Comparison of ENCODE assay signal across 19 cellular contexts in the genomic region with DNA sequence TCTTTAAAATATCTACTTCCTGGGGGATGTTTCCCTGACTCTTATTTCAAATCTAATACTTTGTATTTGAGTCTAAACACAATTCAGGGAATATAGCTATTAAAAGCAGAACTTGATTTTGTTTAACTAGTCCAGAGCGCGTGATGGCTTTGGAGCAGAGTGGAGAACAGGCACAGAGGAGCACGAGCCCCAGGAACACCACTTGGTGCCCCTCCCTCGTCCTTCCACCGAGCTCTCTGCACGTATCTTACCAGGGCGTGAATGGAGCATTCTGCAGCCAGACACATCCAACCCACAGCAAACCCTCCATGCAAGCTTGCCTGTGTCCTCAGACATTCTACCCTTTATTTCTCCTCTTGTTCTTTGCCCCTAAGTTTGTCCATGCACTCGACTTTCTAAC. TPM values are rescaled to one million over a fixed set of nuclear protein-coding genes. Genes with fewer than 3 reads are reported as not detected.
A peak's percentile ranks its signal among the peaks of the same experiment; 100 is the strongest.
DNase-seq lines count a peak whose midpoint lies in the region; ATAC-seq lines count a peak whose summit lies in the region.
"Had no signal": no experiment of that assay in that cellular context is flagged by ENCODE, and none has a peak within 500 bp of the region (broad histone marks: within the 10 kb centered on the region; RNA-seq: fewer than 3 reads in every experiment).

No MANE protein-coding gene starts in this region.

- H2BK5ac ChIP-seq in mesenchymal stem cell (ENCODE audit: low read depth, low read length, poor library complexity, severe bottlenecking), result no peak overlapping the region

- no peak overlapping the region for H3K27ac ChIP-seq in BLaER1
- no peak overlapping the region for H3K27ac ChIP-seq in mesenchymal stem cell (ENCODE audit: low read length, poor library complexity, severe bottlenecking)
- H3K27ac ChIP-seq: RWPE1, SJSA1 had no signal

- peak overlapping the region; percentile 46 for H2AFZ ChIP-seq in mesenchymal stem cell (ENCODE audit: low read depth, low read length)

- no peak overlapping the region for H2BK15ac ChIP-seq in mesenchymal stem cell (ENCODE audit: low read depth, poor library complexity, severe bottlenecking)

- WGBS in mesenchymal stem cell, result 91% methylated on average over 8 of the region's 8 CpGs

- no peak for ATAC-seq in HG03175 (IDR thresholded peaks at IDR 0.05; ENCODE audit: unreplicated experiment)
- ATAC-seq: CD8-positive, alpha-beta T cell had no signal

- no peak overlapping the region for H3K4me3 ChIP-seq in BLaER1
- H3K4me3 ChIP-seq in mesenchymal stem cell (ENCODE audit: insufficient read depth in 1 of 2, low read depth in 1 of 2, low read length in 2 of 2), result no peak overlapping the region
- H3K4me3 ChIP-seq: SJSA1 had no signal

- H3K4ac ChIP-seq in mesenchymal stem cell (ENCODE audit: low read depth in 1 of 2, low read length in 2 of 2), result no peak overlapping the region

- no peak overlapping the region for H4K91ac ChIP-seq in mesenchymal stem cell (ENCODE audit: low read length)

- H2BK12ac ChIP-seq in mesenchymal stem cell (ENCODE audit: low read length in 2 of 2), result peak overlapping the region in 1 of 2 experiments; percentile 19

- no peak overlapping the region for H3K9ac ChIP-seq in BLaER1
- H3K9ac ChIP-seq in mesenchymal stem cell (ENCODE audit: low read length), result no peak overlapping the region

- peak overlapping the region in 1 of 2 experiments; percentile 50 for H3K14ac ChIP-seq in mesenchymal stem cell (ENCODE audit: low read length in 2 of 2)

- DNase-seq in GF-D8 (lab: John Stamatoyannopoulos, UW), result peak; percentile 58
- DNase-seq in NCI-H2227 treated with DMSO at 0.1 percent for 48 hours (lab: John Stamatoyannopoulos, UW), result peak; percentile 66
- DNase-seq in mesenchymal stem cell, result no peak
- no peak for DNase-seq in COR-L47 (lab: John Stamatoyannopoulos, UW)
- DNase-seq in SK-N-DZ (ENCODE audit: low spot score), result no peak
- DNase-seq: ACHN; AML-193; CD8-positive, alpha-beta T cell; H7; IMR-90; NCI-H1417; NCI-H2029; NCI-H2171; NCI-H774; SW 1271 had no signal

- H2BK120ac ChIP-seq in mesenchymal stem cell (ENCODE audit: low read depth, low read length), result no peak overlapping the region

- H3K79me1 ChIP-seq in mesenchymal stem cell (replicated peaks; ENCODE audit: low read length, poor library complexity, severe bottlenecking), result no peaks in the 10 kb centered on the region

- H4K8ac ChIP-seq in mesenchymal stem cell (ENCODE audit: low read length), result peak overlapping the region; percentile 14

- H4K20me1 ChIP-seq in BLaER1, result no peaks in the 10 kb centered on the region

- peak overlapping the region in 1 of 2 experiments; percentile 19 for H3K18ac ChIP-seq in mesenchymal stem cell (ENCODE audit: low read depth in 1 of 2, low read length in 2 of 2)

- H3K9me3 ChIP-seq in BLaER1, result no peaks in the 10 kb centered on the region
- peaks cover 3% of the 10 kb centered on the region for H3K9me3 ChIP-seq in mesenchymal stem cell (ENCODE audit: control insufficient read depth, low read length)
- H3K9me3 ChIP-seq: SJSA1 had no signal

- H3K27me3 ChIP-seq in BLaER1 (no peaks in the 10 kb centered on the region), mesenchymal stem cell (ENCODE audit: control insufficient read depth in 1 of 2, insufficient read depth in 1 of 2, low read length in 2 of 2) (peaks cover 11 to 14% of the 10 kb centered on the region in 2 experiments)
- H3K27me3 ChIP-seq: SJSA1 had no signal

- H2AK5ac ChIP-seq in mesenchymal stem cell (ENCODE audit: low read length, severe bottlenecking), result no peak overlapping the region

- H3K36me3 ChIP-seq in BLaER1 (no peaks in the 10 kb centered on the region), mesenchymal stem cell (ENCODE audit: control insufficient read depth in 1 of 2, insufficient read depth in 2 of 2, low read depth in 1 of 2, low read length in 2 of 2) (no peaks in the 10 kb centered on the region)
- H3K36me3 ChIP-seq: SJSA1 had no signal

- no peak overlapping the region for H3K23ac ChIP-seq in mesenchymal stem cell (ENCODE audit: low read length in 2 of 2)

- H3K4me2 ChIP-seq in BLaER1, result peak overlapping the region; percentile 54
- no peak overlapping the region for H3K4me2 ChIP-seq in mesenchymal stem cell (ENCODE audit: low read length, poor library complexity, severe bottlenecking)

- peaks cover 10% of the 10 kb centered on the region for H3K4me1 ChIP-seq in BLaER1
- no peaks in the 10 kb centered on the region for H3K4me1 ChIP-seq in mesenchymal stem cell (ENCODE audit: control insufficient read depth, insufficient read depth, low read depth, low read length)

RNA-seq across cellular contexts. Expression of a gene that starts 14.1 kb away (rescaled TPM):
- 10.1 TPM for polyA plus RNA-seq in mesenchymal stem cell (2013, experiment 1 of 2)
- 9.3 TPM for polyA plus RNA-seq in mesenchymal stem cell (2013, experiment 2 of 2)
- polyA plus RNA-seq in SK-N-DZ (2014; cell fraction: cytosol; rRNA removed), result 7.3 and 7.5 TPM in 2 replicates
- 2.7 and 4.9 TPM in 2 replicates for polyA plus RNA-seq in SK-N-DZ (2014; cell fraction: nucleus; rRNA removed)

Comparison
In these comparisons a context has a peak if more than half of its experiments do, and no peak if none do; other contexts are left out.
1. DNase-seq: peak in GF-D8 (single experiment) and NCI-H2227 treated with DMSO at 0.1 percent for 48 hours (single experiment); none in mesenchymal stem cell (single experiment), COR-L47 (single experiment) and SK-N-DZ (single experiment).